In the genomic region with DNA sequence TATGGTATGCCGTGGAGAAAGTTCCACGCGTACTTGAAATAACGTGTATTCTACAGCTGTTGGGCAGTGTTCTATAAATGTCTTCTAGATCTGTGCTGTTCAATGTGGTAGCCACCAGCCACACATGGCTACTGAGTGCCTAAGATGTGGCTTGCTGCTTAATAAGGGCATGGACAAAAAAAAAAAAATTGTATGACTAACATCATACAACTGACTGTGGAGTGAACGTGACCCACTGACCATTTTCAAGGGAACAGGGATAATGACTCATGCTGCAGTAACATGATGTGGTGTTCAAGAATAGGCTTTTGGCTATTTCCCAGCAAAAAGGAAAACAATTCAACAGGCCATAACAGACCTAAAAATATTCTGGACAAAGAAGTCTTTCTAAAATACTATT, we compare ENCODE assay signal across 10 cellular contexts. TPM values are rescaled to one million over a fixed set of nuclear protein-coding genes. Genes with fewer than 3 reads are reported as not detected.
DNase-seq lines count a peak whose midpoint lies in the region; ATAC-seq and TF ChIP-seq lines count a peak whose summit lies in the region.
"Had no signal": no experiment of that assay in that cellular context is flagged by ENCODE, and none has a peak within 500 bp of the region (broad histone marks: within the 10 kb centered on the region; RNA-seq: fewer than 3 reads in every experiment).

No MANE protein-coding gene starts in this region.

- ATAC-seq in lung (ENCODE audit: insufficient read depth, low FRiP score), result peak; percentile 58

- H3K27me3 ChIP-seq in lung (ENCODE audit: control insufficient read depth, insufficient read depth), result no peaks in the 10 kb centered on the region

- peaks cover 2% of the 10 kb centered on the region for H3K36me3 Mint-ChIP-seq in T-helper 2 cell treated with Interferon-gamma antibody and Interleukin-4, amounts not matched to agents 5 μg/mL and 100 μg/mL, for 36 hours (ENCODE audit: low read depth)

- H3K36me3 ChIP-seq in lung (ENCODE audit: control insufficient read depth in 2 of 2, insufficient read depth in 2 of 2, low read length in 2 of 2), result peaks cover 7 to 12% of the 10 kb centered on the region in 2 donors

- H3K27me3 Mint-ChIP-seq in T-helper 2 cell treated with Interferon-gamma antibody and Interleukin-4, amounts not matched to agents 5 μg/mL and 100 μg/mL, for 36 hours (ENCODE audit: low read depth), result no peaks in the 10 kb centered on the region
- H3K27me3 Mint-ChIP-seq: activated T-cell treated with anti-CD3 and anti-CD28 coated beads, Interleukin-2, amount 50 U/mL, for 24 hours had no signal

- peaks cover 3% of the 10 kb centered on the region for H3K4me1 Mint-ChIP-seq in T-helper 2 cell treated with Interferon-gamma antibody and Interleukin-4, amounts not matched to agents 5 μg/mL and 100 μg/mL, for 36 hours (ENCODE audit: low read depth)

- TF ChIP-seq CTCF in coronary artery (IDR thresholded peaks at IDR 0.05) (no peak), lung (IDR thresholded peaks at IDR 0.05; ENCODE audit: control extremely low read depth, extremely low read depth) (no peak)

- H3K9me3 ChIP-seq in lung (ENCODE audit: control insufficient read depth in 2 of 2, insufficient read depth in 1 of 2, low read length in 1 of 2), result no peaks in the 10 kb centered on the region

- WGBS in lung, 2 donors, result 85 to 89% methylated on average over 5 of the region's 5 CpGs

- DNase-seq in AG08395 (ENCODE audit: low spot score) (peak; percentile 90), MV-4-11 (lab: John Stamatoyannopoulos, UW) (peak; percentile 67), coronary artery (ENCODE audit: low spot score) (no peak), lung (ENCODE audit: low spot score) (no peak), NCI-H1048 (lab: John Stamatoyannopoulos, UW) (no peak), NCI-H446 (lab: John Stamatoyannopoulos, UW) (no peak), HuH-7 (ENCODE audit: low spot score) (no peak)
- no peak for DNase-seq in T-helper 2 cell treated with Interferon-gamma antibody and Interleukin-4, amounts not matched to agents 5 μg/mL and 100 μg/mL, for 36 hours (ENCODE audit: low spot score)
- DNase-seq: activated T-cell treated with anti-CD3 and anti-CD28 coated beads, Interleukin-2, amount 50 U/mL, for 24 hours; hypothalamus had no signal

- H3K4me3 Mint-ChIP-seq in T-helper 2 cell treated with Interferon-gamma antibody and Interleukin-4, amounts not matched to agents 5 μg/mL and 100 μg/mL, for 36 hours, result no peak overlapping the region
- H3K4me3 Mint-ChIP-seq: activated T-cell treated with anti-CD3 and anti-CD28 coated beads, Interleukin-2, amount 50 U/mL, for 24 hours had no signal

- H3K27ac Mint-ChIP-seq in T-helper 2 cell treated with Interferon-gamma antibody and Interleukin-4, amounts not matched to agents 5 μg/mL and 100 μg/mL, for 36 hours, result no peak overlapping the region

- H3K4me3 ChIP-seq in coronary artery (no peak overlapping the region), lung (no peak overlapping the region)

- H3K9me3 Mint-ChIP-seq in T-helper 2 cell treated with Interferon-gamma antibody and Interleukin-4, amounts not matched to agents 5 μg/mL and 100 μg/mL, for 36 hours, result no peaks in the 10 kb centered on the region
- H3K9me3 Mint-ChIP-seq: activated T-cell treated with anti-CD3 and anti-CD28 coated beads, Interleukin-2, amount 50 U/mL, for 24 hours had no signal

- H3K4me1 ChIP-seq in lung (ENCODE audit: control insufficient read depth in 2 of 2, insufficient read depth in 2 of 2, low read length in 2 of 2), result peaks cover 2 to 12% of the 10 kb centered on the region in 2 donors

- H3K27ac ChIP-seq in coronary artery, result peak overlapping the region; percentile 52 to 71
- H3K27ac ChIP-seq in lung (ENCODE audit: low read depth in 1 of 2, low read length in 1 of 2), result no peak overlapping the region

RNA-seq across cellular contexts. Expression of gene ATG14, which starts 13.0 kb away (rescaled TPM):
- 10 to 100 TPM in 1 of 2 donors, 1 to 10 TPM in 1; 6.9 to 19.0 TPM for total RNA-seq in lung
- 1 to 10 TPM; 3.4 to 7.1 TPM for polyA plus RNA-seq in lung

RNA-seq across cellular contexts. Expression of gene TBPL2, which starts 41.7 kb away (rescaled TPM):
- not detected for total RNA-seq in lung
- polyA plus RNA-seq in lung, result not detected

Comparison
In these comparisons a context has a peak if more than half of its experiments do, and no peak if none do; other contexts are left out.
1. DNase-seq: peak in AG08395 (single experiment) and MV-4-11 (single experiment); none in coronary artery (single experiment), lung (single experiment), NCI-H1048 (single experiment), T-helper 2 cell treated with Interferon-gamma antibody and Interleukin-4, amounts not matched to agents 5 μg/mL and 100 μg/mL, for 36 hours (single experiment), NCI-H446 (0 of 2) and HuH-7 (single experiment).
2. H3K27ac ChIP-seq: peak in coronary artery (2 of 2); none in lung (0 of 2).